23 cellular contexts compared by ENCODE assay signal in genomic region chr4:47075919-47076318, GRCh38. TPM values are rescaled to one million over a fixed set of nuclear protein-coding genes. Genes with fewer than 3 reads are reported as not detected.
DNase-seq lines count a peak whose midpoint lies in the region; TF ChIP-seq lines count a peak whose summit lies in the region.
"Had no signal": no experiment of that assay in that cellular context is flagged by ENCODE, and none has a peak within 500 bp of the region (broad histone marks: within the 10 kb centered on the region; RNA-seq: fewer than 3 reads in every experiment).

No MANE protein-coding gene starts in this region.

- no peak overlapping the region for H3K4ac ChIP-seq in neuronal stem cell (ENCODE audit: low read length)

- dilution Hi-C loops in mammary epithelial cell (cut with HindIII; ENCODE audit: low sequenced_read_pairs), result no loop called here

- DNase-seq in DMS53 (lab: John Stamatoyannopoulos, UW), result peak; percentile 20
- no peak for DNase-seq in DMS53 treated with DMSO at 0.1 percent for 48 hours (lab: John Stamatoyannopoulos, UW; ENCODE audit: unreplicated experiment)
- DNase-seq in SJSA1 (ENCODE audit: low read depth in 1 of 2, low spot score in 2 of 2), result no peak
- DNase-seq in endodermal cell, result peak; percentile 47
- no peak for DNase-seq in neuronal stem cell (ENCODE audit: low spot score)
- no peak for DNase-seq in mammary epithelial cell
- no peak for DNase-seq in NCI-H2196 treated with DMSO at 0.1 percent for 48 hours (lab: John Stamatoyannopoulos, UW; ENCODE audit: unreplicated experiment)
- no peak for DNase-seq in NCI-H2107 (lab: John Stamatoyannopoulos, UW)
- DNase-seq: 8988T; activated CD4-positive, alpha-beta T cell treated with anti-CD3 and anti-CD28 coated beads for 4 hours; aorta; CD8-positive, alpha-beta T cell; GM23248; left cardiac atrium; NCI-H1092 treated with DMSO at 0.1 percent for 48 hours; OCI-M1; Right ventricle myocardium superior; substantia nigra; upper lobe of right lung had no signal

- no peaks in the 10 kb centered on the region for H3K27me3 Mint-ChIP-seq in endodermal cell (ENCODE audit: insufficient read depth)

- H3K14ac ChIP-seq in neuronal stem cell (ENCODE audit: low read length), result no peak overlapping the region

- in situ Hi-C loops in mammary epithelial cell (cut with MboI; ENCODE audit: low sequenced_read_pairs in 2 of 2), result no loop called here

- H3K18ac ChIP-seq in neuronal stem cell (ENCODE audit: low read length), result no peak overlapping the region

- no peak overlapping the region for H2AK5ac ChIP-seq in neuronal stem cell (ENCODE audit: low read depth, low read length)

- intact Hi-C loops in mammary epithelial cell (cut with micrococcal nuclease), result no loop called here

- no peak overlapping the region for H3K23ac ChIP-seq in neuronal stem cell (ENCODE audit: low read depth, low read length, poor library complexity)

- H3K79me2 ChIP-seq in mammary epithelial cell (ENCODE audit: insufficient read depth, low read length), result no peaks in the 10 kb centered on the region

- H3K9ac ChIP-seq in endodermal cell (ENCODE audit: extremely low read depth, low read length, poor library complexity, severe bottlenecking), result no peak overlapping the region
- no peak overlapping the region for H3K9ac ChIP-seq in neuronal stem cell (ENCODE audit: low read depth, low read length, poor library complexity)
- no peak overlapping the region for H3K9ac ChIP-seq in mammary epithelial cell (ENCODE audit: insufficient read depth, low read length)
- H3K9ac ChIP-seq: GM23248 had no signal

- peaks cover 4% of the 10 kb centered on the region for H3K4me1 Mint-ChIP-seq in endodermal cell

- H4K8ac ChIP-seq in neuronal stem cell (ENCODE audit: low read depth, low read length), result no peak overlapping the region

- no peaks in the 10 kb centered on the region for H3K9me3 ChIP-seq in SJSA1 (replicated peaks)
- no peaks in the 10 kb centered on the region for H3K9me3 ChIP-seq in endodermal cell (ENCODE audit: control insufficient read depth, low read length)
- H3K9me3 ChIP-seq in neuronal stem cell (replicated peaks in 1 of 2; ENCODE audit: control insufficient read depth in 2 of 2, insufficient read depth in 1 of 2, low read depth in 1 of 2, low read length in 2 of 2), result no peaks in the 10 kb centered on the region
- H3K9me3 ChIP-seq in mammary epithelial cell (replicated peaks; ENCODE audit: insufficient read depth, low read length), result no peaks in the 10 kb centered on the region
- H3K9me3 ChIP-seq: upper lobe of right lung had no signal

- H3K27ac ChIP-seq in SJSA1, result peak overlapping the region; percentile 43
- no peak overlapping the region for H3K27ac ChIP-seq in endodermal cell (ENCODE audit: low read depth, low read length)
- H3K27ac ChIP-seq in neuronal stem cell (replicated peaks; ENCODE audit: low read length), result no peak overlapping the region
- no peak overlapping the region for H3K27ac ChIP-seq in mammary epithelial cell (ENCODE audit: insufficient read depth, low read depth, low read length)
- H3K27ac ChIP-seq: GM23248, upper lobe of right lung had no signal

- H2BK120ac ChIP-seq in neuronal stem cell (ENCODE audit: low read depth, low read length), result no peak overlapping the region

- no peak overlapping the region for H4K91ac ChIP-seq in neuronal stem cell (ENCODE audit: low read depth, low read length, poor library complexity)

- peak overlapping the region; percentile 17 for H2AFZ ChIP-seq in neuronal stem cell (ENCODE audit: low read length)
- H2AFZ ChIP-seq in mammary epithelial cell (ENCODE audit: low read depth, low read length), result no peak overlapping the region
- H2AFZ ChIP-seq: GM23248 had no signal

- no peaks in the 10 kb centered on the region for H3K79me1 ChIP-seq in neuronal stem cell (ENCODE audit: low read depth, low read length)

- no peaks in the 10 kb centered on the region for H4K20me1 ChIP-seq in mammary epithelial cell (ENCODE audit: insufficient read depth, low read length)

- no peak for TF ChIP-seq CTCF in endodermal cell (conservative IDR thresholded peaks at IDR 0.05)
- no peak for TF ChIP-seq CTCF in mammary epithelial cell (conservative IDR thresholded peaks at IDR 0.05 in 1 of 2, IDR thresholded peaks at IDR 0.05 in 1 of 2; ENCODE audit: extremely low read depth in 1 of 2, insufficient read depth in 1 of 2, low read depth in 1 of 2, low read length in 2 of 2)

- H3K36me3 ChIP-seq in SJSA1, result no peaks in the 10 kb centered on the region
- H3K36me3 ChIP-seq in endodermal cell (ENCODE audit: control insufficient read depth, insufficient read depth, low read length), result no peaks in the 10 kb centered on the region
- no peaks in the 10 kb centered on the region for H3K36me3 ChIP-seq in neuronal stem cell (replicated peaks in 1 of 2; ENCODE audit: control insufficient read depth in 2 of 2, insufficient read depth in 2 of 2, low read length in 2 of 2)
- no peaks in the 10 kb centered on the region for H3K36me3 ChIP-seq in mammary epithelial cell (ENCODE audit: insufficient read depth, low read length)
- H3K36me3 ChIP-seq: upper lobe of right lung had no signal

- no peak overlapping the region for H2BK15ac ChIP-seq in neuronal stem cell (ENCODE audit: low read length)

- H2BK5ac ChIP-seq in neuronal stem cell (ENCODE audit: low read length), result no peak overlapping the region

- no peaks in the 10 kb centered on the region for H3K27me3 ChIP-seq in SJSA1 (replicated peaks)
- no peaks in the 10 kb centered on the region for H3K27me3 ChIP-seq in endodermal cell (ENCODE audit: control insufficient read depth, insufficient read depth, low read length, poor library complexity, severe bottlenecking)
- H3K27me3 ChIP-seq in neuronal stem cell (ENCODE audit: control insufficient read depth in 3 of 3, insufficient read depth in 3 of 3, low read depth in 1 of 3, low read length in 3 of 3), result no peaks in the 10 kb centered on the region
- no peaks in the 10 kb centered on the region for H3K27me3 ChIP-seq in mammary epithelial cell (ENCODE audit: insufficient read depth, low read length)
- H3K27me3 ChIP-seq: upper lobe of right lung had no signal

- H3K9me3 Mint-ChIP-seq in endodermal cell, result no peaks in the 10 kb centered on the region
- H3K9me3 Mint-ChIP-seq: CD8-positive, alpha-beta T cell had no signal

- H3K4me1 ChIP-seq in SJSA1 (replicated peaks) (peaks cover 39% of the 10 kb centered on the region), endodermal cell (ENCODE audit: control insufficient read depth, insufficient read depth, low read length) (no peaks in the 10 kb centered on the region), neuronal stem cell (ENCODE audit: control insufficient read depth in 2 of 2, insufficient read depth in 1 of 2, low read depth in 1 of 2, low read length in 2 of 2) (peaks cover 0 to 9% of the 10 kb centered on the region in 2 donors), mammary epithelial cell (ENCODE audit: insufficient read depth, low read length) (peaks cover 7% of the 10 kb centered on the region)
- H3K4me1 ChIP-seq: upper lobe of right lung had no signal

- H3K4me3 ChIP-seq in SJSA1 (no peak overlapping the region), endodermal cell (ENCODE audit: low read length) (no peak overlapping the region), neuronal stem cell (ENCODE audit: low read length in 2 of 2) (no peak overlapping the region), mammary epithelial cell (replicated peaks in 1 of 3; ENCODE audit: insufficient read depth in 1 of 3, low read depth in 2 of 3, low read length in 3 of 3) (no peak overlapping the region)
- H3K4me3 ChIP-seq: GM23248, upper lobe of right lung had no signal

- H3K4me2 ChIP-seq in neuronal stem cell (ENCODE audit: insufficient read depth, low read length, poor library complexity, severe bottlenecking) (no peak overlapping the region), mammary epithelial cell (ENCODE audit: insufficient read depth, low read depth, low read length) (no peak overlapping the region)

- H3K4me3 Mint-ChIP-seq in endodermal cell, result no peak overlapping the region
- H3K4me3 Mint-ChIP-seq: CD8-positive, alpha-beta T cell; natural killer cell treated with Interleukin-12 subunit alpha and Interleukin-12 subunit beta and Interleukin-15 and Interleukin-18, amount 100 ng/mL, for 72 hours had no signal

- H2BK12ac ChIP-seq in neuronal stem cell (ENCODE audit: low read length), result no peak overlapping the region

- CTCF ChIA-PET in mammary epithelial cell (lab: Charles Lee; ENCODE audit: low non-redundant PET), result no interaction called here

- H3K36me3 Mint-ChIP-seq in endodermal cell (ENCODE audit: low read depth), result no peaks in the 10 kb centered on the region
- H3K36me3 Mint-ChIP-seq: activated naive CD4-positive, alpha-beta T cell treated with anti-CD3 and anti-CD28 coated beads, Interleukin-2, amount 50 U/mL, for 72 hours; CD8-positive, alpha-beta T cell; natural killer cell treated with Interleukin-12 subunit alpha and Interleukin-12 subunit beta and Interleukin-15 and Interleukin-18, amount 100 ng/mL, for 72 hours had no signal

- BruUV-seq in mammary epithelial cell (replicated peaks; lab: Mats Ljungman, UMichigan), result no TSS peak

- H3K27ac Mint-ChIP-seq in endodermal cell, result peak overlapping the region; percentile 32
- H3K27ac Mint-ChIP-seq: activated naive CD4-positive, alpha-beta T cell treated with anti-CD3 and anti-CD28 coated beads, Interleukin-2, amount 50 U/mL, for 72 hours; CD8-positive, alpha-beta T cell; natural killer cell treated with Interleukin-12 subunit alpha and Interleukin-12 subunit beta and Interleukin-15 and Interleukin-18, amount 100 ng/mL, for 72 hours had no signal

RNA-seq across cellular contexts. Expression of gene GABRB1, which starts 44.6 kb away (rescaled TPM):
- total RNA-seq in SJSA1 (2014; rRNA removed; shearing (Covaris generic)), result not detected in 2 replicates
- not detected for total RNA-seq in endodermal cell
- polyA plus RNA-seq in endodermal cell (2013, experiment 1 of 2), result not detected
- polyA plus RNA-seq in endodermal cell (2013, experiment 2 of 2), result not detected
- 0.03 TPM for polyA plus RNA-seq in neuronal stem cell (2013, experiment 1 of 2)
- polyA plus RNA-seq in neuronal stem cell (2013, experiment 2 of 2), result 0.04 TPM
- not detected for total RNA-seq in mammary epithelial cell
- polyA plus RNA-seq in mammary epithelial cell, result not detected
- polyA minus RNA-seq in mammary epithelial cell, result not detected
- total RNA-seq: activated CD8-positive, alpha-beta memory T cell treated with anti-CD3 and anti-CD28 coated beads for 36 hours; activated naive CD4-positive, alpha-beta T cell treated with anti-CD3 and anti-CD28 coated beads, Interleukin-2, amount 50 U/mL, for 72 hours; CD8-positive, alpha-beta T cell; GM23248; natural killer cell treated with Interleukin-12 subunit alpha and Interleukin-12 subunit beta and Interleukin-15 and Interleukin-18, amount 100 ng/mL, for 72 hours; posterior vena cava; upper lobe of right lung had no signal
- polyA plus RNA-seq: aorta, GM23248 had no signal

Comparison
In these comparisons a context has a peak if more than half of its experiments do, and no peak if none do; other contexts are left out.
1. DNase-seq: peak in DMS53 (single experiment) and endodermal cell (single experiment); none in DMS53 treated with DMSO at 0.1 percent for 48 hours (single experiment), SJSA1 (0 of 2), neuronal stem cell (single experiment), mammary epithelial cell (single experiment), NCI-H2196 treated with DMSO at 0.1 percent for 48 hours (single experiment) and NCI-H2107 (single experiment).